Comparison of ENCODE assay signal across 20 cellular contexts in genomic region chr1:3245768-3246167, GRCh38.
"Had no signal": no experiment of that assay in that cellular context is flagged by ENCODE, and none has a peak within 500 bp of the region (broad histone marks: within the 10 kb centered on the region; RNA-seq: fewer than 3 reads in every experiment).

No MANE protein-coding gene starts in this region.

- FAIRE-seq: small intestine had no signal

- H3K9me3 Mint-ChIP-seq: naive thymus-derived CD8-positive, alpha-beta T cell had no signal

- DNase-seq: dorsolateral prefrontal cortex; effector memory CD4-positive, alpha-beta T cell; esophagus squamous epithelium; foreskin fibroblast; glutamatergic neuron; islet precursor cell; mucosa of descending colon; naive thymus-derived CD8-positive, alpha-beta T cell; posterior cingulate gyrus; small intestine; stimulated activated CD4-positive, alpha-beta T cell treated with anti-CD3 and anti-CD28 coated beads, Interleukin-12 subunit alpha, Interleukin-12 subunit beta, amount 100 ng/mL, for 4 hours; stimulated activated naive CD4-positive, alpha-beta T cell treated with Interleukin-2 at 50 U/mL for 16 hours; thyroid gland; uterus had no signal

- H3K36me3 ChIP-seq: esophagus squamous epithelium, gastroesophageal sphincter, neutrophil, right atrium auricular region, thyroid gland, upper lobe of left lung, uterus had no signal

- H3K27me3 ChIP-seq: right atrium auricular region, thyroid gland, upper lobe of left lung had no signal

- H3K36me3 Mint-ChIP-seq: naive thymus-derived CD8-positive, alpha-beta T cell had no signal

- ATAC-seq: gastroesophageal sphincter; left lobe of liver; mucosa of descending colon; naive thymus-derived CD8-positive, alpha-beta T cell had no signal

- H3K4me1 Mint-ChIP-seq: naive thymus-derived CD8-positive, alpha-beta T cell had no signal

- H3K9me3 ChIP-seq: esophagus squamous epithelium, gastroesophageal sphincter, mucosa of descending colon, neutrophil, right atrium auricular region, thyroid gland, upper lobe of left lung, uterus had no signal

- H3K4me1 ChIP-seq: right atrium auricular region, uterus had no signal

- H3K4me3 Mint-ChIP-seq: naive thymus-derived CD8-positive, alpha-beta T cell had no signal

- H3K4me3 ChIP-seq: coronary artery, dorsolateral prefrontal cortex, esophagus squamous epithelium, gastroesophageal sphincter, mucosa of descending colon, right atrium auricular region, thyroid gland, upper lobe of left lung, uterus had no signal

- H3K27ac Mint-ChIP-seq: naive thymus-derived CD8-positive, alpha-beta T cell had no signal

- H3K27ac ChIP-seq: dorsolateral prefrontal cortex, esophagus squamous epithelium, gastroesophageal sphincter, neutrophil, right atrium auricular region, thyroid gland, upper lobe of left lung, uterus had no signal
